Comparison of ENCODE assay signal across 8 cellular contexts in the genomic region with DNA sequence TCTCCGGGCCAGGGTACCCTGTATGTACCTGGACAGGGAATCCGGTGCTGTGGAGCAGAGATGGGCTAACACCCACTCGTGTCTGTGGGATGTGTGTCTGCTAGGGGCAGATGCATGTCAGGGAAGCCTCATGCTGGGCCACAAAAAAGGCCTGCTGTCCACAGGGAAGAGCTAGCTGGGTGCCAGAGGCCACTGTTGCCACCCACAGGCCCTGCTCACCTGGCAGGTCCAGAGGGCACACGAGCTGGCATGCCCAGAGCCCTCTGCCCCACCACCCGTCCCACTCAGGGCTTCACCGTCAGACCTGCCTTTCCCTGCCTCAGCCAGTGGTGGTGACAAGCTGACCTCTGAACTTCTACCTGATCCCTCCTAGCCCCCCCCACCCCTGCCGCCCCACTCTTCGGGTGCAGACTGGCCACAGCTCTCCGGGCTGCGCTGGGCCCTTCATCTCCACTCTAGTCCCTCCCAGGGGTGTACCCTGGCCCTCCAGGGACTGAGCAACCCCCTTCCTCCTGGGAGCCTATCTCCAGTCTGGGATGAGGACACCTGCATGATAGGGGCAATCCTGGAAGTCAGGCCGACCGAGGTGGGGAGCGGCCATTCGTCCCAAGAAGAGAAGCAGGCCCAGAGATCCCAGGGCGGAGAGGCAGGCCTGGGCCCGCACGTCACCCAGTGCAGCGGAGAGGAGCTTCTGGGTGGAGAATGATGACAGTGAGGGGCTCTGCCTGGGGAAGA. TPM values are rescaled to one million over a fixed set of nuclear protein-coding genes. Genes with fewer than 3 reads are reported as not detected.
DNase-seq lines count a peak whose midpoint lies in the region; ATAC-seq and TF ChIP-seq lines count a peak whose summit lies in the region.

No MANE protein-coding gene starts in this region.

- H3K4me3 Mint-ChIP-seq in mesothelial cell of epicardium = peak overlapping the region; percentile 83

- H3K4me3 ChIP-seq in HL-60 (replicated peaks; ENCODE audit: insufficient read depth, low read length) (peak overlapping the region; percentile 69), breast epithelium (peak overlapping the region; percentile 62 to 82 (median 79))

- H3K36me3 Mint-ChIP-seq in mesothelial cell of epicardium = no peaks in the 10 kb centered on the region

- H3K4me1 ChIP-seq in breast epithelium = peaks cover 10 to 14% of the 10 kb centered on the region in 2 donors

- H3K27me3 Mint-ChIP-seq in mesothelial cell of epicardium (ENCODE audit: low read depth) = no peaks in the 10 kb centered on the region

- DNase-seq in HL-60 (ENCODE audit: low read depth in 1 of 2, low spot score in 1 of 2) = no peak
- no peak for DNase-seq in breast epithelium (ENCODE audit: low spot score in 2 of 2)
- no peak for DNase-seq in mesothelial cell of epicardium (ENCODE audit: low spot score in 2 of 2, unreplicated experiment in 2 of 2)
- no peak for DNase-seq in stimulated activated naive CD4-positive, alpha-beta T cell (lab: John Stamatoyannopoulos, UW)

- no peaks in the 10 kb centered on the region for H3K36me3 ChIP-seq in breast epithelium

- no peak for TF ChIP-seq CTCF in 22Rv1 (IDR thresholded peaks at IDR 0.05)
- TF ChIP-seq CTCF in HL-60 (IDR thresholded peaks at IDR 0.05; ENCODE audit: insufficient read depth, low read length) = no peak
- no peak for TF ChIP-seq CTCF in breast epithelium (IDR thresholded peaks at IDR 0.05)
- TF ChIP-seq CTCF in mesothelial cell of epicardium (IDR thresholded peaks at IDR 0.05; ENCODE audit: unreplicated experiment) = no peak

- H3K9me3 Mint-ChIP-seq in mesothelial cell of epicardium = no peaks in the 10 kb centered on the region

- H3K27me3 ChIP-seq in HL-60 (ENCODE audit: insufficient read depth, poor library complexity, severe bottlenecking) (no peaks in the 10 kb centered on the region), breast epithelium (no peaks in the 10 kb centered on the region)

- intact Hi-C loops in breast epithelium (cut with DNase I; ENCODE audit: low total_unique reads) = no loop called here

- H3K27ac ChIP-seq in 22Rv1 (peak overlapping the region; percentile 82), HL-60 (replicated peaks) (peak overlapping the region; percentile 78), breast epithelium (peak overlapping the region; percentile 86 to 87)

- H3K4me1 Mint-ChIP-seq in mesothelial cell of epicardium = peaks cover 11% of the 10 kb centered on the region

- H3K9me3 ChIP-seq in breast epithelium = no peaks in the 10 kb centered on the region

- H3K27ac Mint-ChIP-seq in mesothelial cell of epicardium = peak overlapping the region; percentile 94

- TF ChIP-seq POLR2A in breast epithelium (IDR thresholded peaks at IDR 0.05) = no peak

- ATAC-seq in GM21423 (IDR thresholded peaks at IDR 0.05; ENCODE audit: unreplicated experiment) (no peak), GM19035 (IDR thresholded peaks at IDR 0.05; ENCODE audit: unreplicated experiment) (no peak), GM18867 (IDR thresholded peaks at IDR 0.05; ENCODE audit: unreplicated experiment) (no peak)

RNA-seq across cellular contexts. Expression of gene SLC25A22, which starts 1.3 kb away (rescaled TPM):
- total RNA-seq in breast epithelium (10 to 100 TPM in 1 of 3 donors, 1 to 10 TPM in 2; 2.7 to 11.5 (median 4.7) TPM), mesothelial cell of epicardium (34.3 to 37.2 TPM (median 35.7 TPM) in 3 replicates)

RNA-seq across cellular contexts. Expression of gene CEND1, which starts 6.8 kb away (rescaled TPM):
- total RNA-seq in breast epithelium = not detected
- not detected in 3 replicates for total RNA-seq in mesothelial cell of epicardium

RNA-seq across cellular contexts. Expression of gene PIDD1, which starts 8.3 kb away (rescaled TPM):
- total RNA-seq in breast epithelium (10 to 100 TPM; 10.2 to 17.3 (median 16.7) TPM), mesothelial cell of epicardium (40.1 to 43.7 TPM (median 43.1 TPM) in 3 replicates)

RNA-seq across cellular contexts. Expression of gene RPLP2, which starts 13.0 kb away (rescaled TPM):
- total RNA-seq in breast epithelium = 1,000 to 10,000 TPM in 2 of 3 donors, 100 to 1,000 TPM in 1; 583 to 1,665 (median 1,093) TPM
- 1,651 to 1,738 TPM (median 1,657 TPM) in 3 replicates for total RNA-seq in mesothelial cell of epicardium

RNA-seq across cellular contexts. Expression of gene GATD1, which starts 19.4 kb away (rescaled TPM):
- 10 to 100 TPM in 2 of 3 donors, 1 to 10 TPM in 1; 9.9 to 17.4 (median 16.4) TPM for total RNA-seq in breast epithelium
- total RNA-seq in mesothelial cell of epicardium = 81.1 to 91.2 TPM (median 83.9 TPM) in 3 replicates
